19 cellular contexts compared by ENCODE assay signal in genomic region chr22:33984741-33985287, GRCh38.
DNase-seq lines count a peak whose midpoint lies in the region; ATAC-seq, FAIRE-seq and TF ChIP-seq lines count a peak whose summit lies in the region.
"Had no signal": no experiment of that assay in that cellular context is flagged by ENCODE, and none has a peak within 500 bp of the region (broad histone marks: within the 10 kb centered on the region; RNA-seq: fewer than 3 reads in every experiment).

No MANE protein-coding gene starts in this region.

- H3K27ac ChIP-seq in liver (ENCODE audit: low read depth in 1 of 2, low read length in 2 of 2) (no peak overlapping the region), HepG2 (ENCODE audit: extremely low read length, insufficient read depth, low read length) (no peak overlapping the region)
- H3K27ac ChIP-seq: Peyer's patch had no signal

- TF ChIP-seq RAD21 in liver (IDR thresholded peaks at IDR 0.05) (no peak), HepG2 (CRISPR knock-in tag; IDR thresholded peaks at IDR 0.05) (no peak)

- H3K27me3 ChIP-seq in liver (ENCODE audit: control insufficient read depth in 4 of 4, insufficient read depth in 4 of 4, low read length in 3 of 4) (no peaks in the 10 kb centered on the region), HepG2 (ENCODE audit: control insufficient read depth in 1 of 2, insufficient read depth in 2 of 2, low read length in 2 of 2) (peaks cover 0 to 3% of the 10 kb centered on the region in 2 experiments; a peak in 1 of 5 replicates)
- H3K27me3 ChIP-seq: Peyer's patch had no signal

- H3K36me3 ChIP-seq in liver (ENCODE audit: control insufficient read depth in 4 of 4, insufficient read depth in 3 of 4, low read depth in 1 of 4, low read length in 3 of 4): no peaks in the 10 kb centered on the region
- H3K36me3 ChIP-seq in HepG2 (replicated peaks in 1 of 2; ENCODE audit: control insufficient read depth in 1 of 2, insufficient read depth in 2 of 2, low read length in 2 of 2): no peaks in the 10 kb centered on the region
- H3K36me3 ChIP-seq: Peyer's patch had no signal

- in situ Hi-C loops in HepG2 (cut with HindIII; ENCODE audit: extremely low pct_ligation_motif_present, low pct_unique_long_range_greater_than_20kb): no loop called here

- H3K4me1 ChIP-seq in liver (ENCODE audit: control insufficient read depth in 4 of 4, insufficient read depth in 4 of 4, low read length in 3 of 4): peaks cover 1 to 20% (median 6%) of the 10 kb centered on the region in 4 donors
- H3K4me1 ChIP-seq in HepG2 (ENCODE audit: insufficient read depth, low read length): no peaks in the 10 kb centered on the region
- H3K4me1 ChIP-seq: Peyer's patch had no signal

- TF ChIP-seq EP300 in HepG2 (IDR thresholded peaks at IDR 0.05; ENCODE audit: low read depth in 2 of 2, low read length in 2 of 2) (no peak), HepG2 (CRISPR knock-in tag; IDR thresholded peaks at IDR 0.05; ENCODE audit: borderline replicate concordance) (no peak)

- no peak for FAIRE-seq in HepG2 (lab: Jason Lieb, UNC)

- 34% methylated on average over 6 of the region's 6 CpGs for WGBS in liver
- 37% methylated on average over 3 of the region's 6 CpGs for WGBS in HepG2 (ENCODE audit: low lambda C conversion rate)

- ATAC-seq in HepG2 (no peak), HG03280 (IDR thresholded peaks at IDR 0.05; ENCODE audit: unreplicated experiment) (no peak), GM19467 (IDR thresholded peaks at IDR 0.05; ENCODE audit: unreplicated experiment) (no peak)
- ATAC-seq: HCT116 had no signal

- H3K79me2 ChIP-seq in HepG2 (ENCODE audit: insufficient read depth, low read length): no peaks in the 10 kb centered on the region

- POLR2A ChIA-PET in HepG2 (lab: Yijun Ruan, JAX): no interaction called here

- CTCF ChIA-PET in HepG2 (lab: Yijun Ruan, JAX; ENCODE audit: low intra/inter-chr PET ratio, low total read pairs): no interaction called here

- H3K4me3 ChIP-seq in liver (ENCODE audit: low read depth in 1 of 3, low read length in 3 of 3) (no peak overlapping the region), HepG2 (replicated peaks in 1 of 3; ENCODE audit: insufficient read depth in 1 of 3, low read depth in 2 of 3, low read length in 3 of 3) (no peak overlapping the region)
- H3K4me3 ChIP-seq: Peyer's patch had no signal

- no TSS peak for BruUV-seq in HepG2 (replicated peaks; lab: Mats Ljungman, UMichigan)

- no peak for TF ChIP-seq POLR2A in HepG2 (IDR thresholded peaks at IDR 0.05; ENCODE audit: insufficient read depth in 1 of 2, low read depth in 2 of 2, low read length in 2 of 2)

- TF ChIP-seq CTCF in liver (IDR thresholded peaks at IDR 0.05; ENCODE audit: low read depth, low read length, missing input control): no peak
- TF ChIP-seq CTCF in HepG2 (CRISPR knock-in tag; IDR thresholded peaks at IDR 0.05): no peak

- DNase-seq in HepG2 (ENCODE audit: low spot score) (no peak), NCI-H524 treated with DMSO at 0.1 percent for 48 hours (lab: John Stamatoyannopoulos, UW) (peak; percentile 46), mucosa of gallbladder (ENCODE audit: low spot score) (peak; percentile 16), NCI-H446 (lab: John Stamatoyannopoulos, UW) (no peak)
- DNase-seq: CD4-positive, CD25-positive, alpha-beta regulatory T cell; DMS53; Kasumi-1; MV-4-11; NCI-H2081; NCI-H345; NCI-H82; OCI-M1; Peyer's patch; SK-N-SH; SW 1271 had no signal

- H3K9ac ChIP-seq in liver (ENCODE audit: low read depth in 1 of 2, low read length in 2 of 2) (no peak overlapping the region), HepG2 (ENCODE audit: insufficient read depth, low read depth, low read length) (no peak overlapping the region)
- H3K9ac ChIP-seq: SK-N-SH had no signal

- H3K4me2 ChIP-seq in HepG2 (ENCODE audit: low read depth, low read length): no peak overlapping the region
- H3K4me2 ChIP-seq: SK-N-SH had no signal

- no peaks in the 10 kb centered on the region for H4K20me1 ChIP-seq in HepG2 (ENCODE audit: insufficient read depth, low read length)

- H2AFZ ChIP-seq in HepG2 (ENCODE audit: low read length): no peak overlapping the region

- no peaks in the 10 kb centered on the region for H3K9me3 ChIP-seq in liver (ENCODE audit: control insufficient read depth in 4 of 4, low read length in 3 of 4)
- no peaks in the 10 kb centered on the region for H3K9me3 ChIP-seq in HepG2 (ENCODE audit: low read length)
- H3K9me3 ChIP-seq: Peyer's patch, SK-N-SH had no signal

- intact Hi-C loops in HepG2 (cut with micrococcal nuclease; ENCODE audit: unreplicated experiment): no loop called here

TF ChIP-seq in liver, 16 proteins besides CTCF, POLR2A, EP300 and RAD21 (continues in another document):
- peak in 1 of 2 donors; percentile 49 for TF ChIP-seq HNF4A (conservative IDR thresholded peaks at IDR 0.05)
- TF ChIP-seq MAX (IDR thresholded peaks at IDR 0.05): peak; percentile 30
- no peak for TF ChIP-seq ZBTB33 (IDR thresholded peaks at IDR 0.05)
- TF ChIP-seq JUND (IDR thresholded peaks at IDR 0.05): no peak
- TF ChIP-seq NR2F2 (IDR thresholded peaks at IDR 0.05): no peak
- no peak for TF ChIP-seq FOXA1 (IDR thresholded peaks at IDR 0.05)
- no peak for TF ChIP-seq FOXA2 (IDR thresholded peaks at IDR 0.05)
- TF ChIP-seq SP1 (IDR thresholded peaks at IDR 0.05): no peak
- TF ChIP-seq HNF4G (IDR thresholded peaks at IDR 0.05): no peak

TF ChIP-seq in HepG2, 621 proteins besides CTCF, POLR2A, EP300 and RAD21 (continues in another document):
- TF ChIP-seq PAX8 (CRISPR knock-in tag; IDR thresholded peaks at IDR 0.05; ENCODE audit: borderline replicate concordance) (no peak), RFX3 (CRISPR knock-in tag; IDR thresholded peaks at IDR 0.05) (no peak), ZNF232 (CRISPR knock-in tag; IDR thresholded peaks at IDR 0.05; ENCODE audit: borderline replicate concordance) (no peak), ZNF639 (CRISPR knock-in tag; conservative IDR thresholded peaks at IDR 0.05) (no peak), CREB3 (CRISPR knock-in tag; IDR thresholded peaks at IDR 0.05) (no peak), BCL3 (CRISPR knock-in tag; IDR thresholded peaks at IDR 0.05) (no peak), NCOA2 (CRISPR knock-in tag; IDR thresholded peaks at IDR 0.05) (no peak), DPF2 (CRISPR knock-in tag; IDR thresholded peaks at IDR 0.05; ENCODE audit: borderline replicate concordance, low read depth) (no peak), TSC22D2 (CRISPR knock-in tag; IDR thresholded peaks at IDR 0.05; ENCODE audit: borderline replicate concordance) (no peak), RFX5 (IDR thresholded peaks at IDR 0.05; ENCODE audit: low read depth, low read length) (no peak)

Comparison
In these comparisons a context has a peak if more than half of its experiments do, and no peak if none do; other contexts are left out.
1. DNase-seq: peak in NCI-H524 treated with DMSO at 0.1 percent for 48 hours (single experiment) and mucosa of gallbladder (single experiment); none in HepG2 (single experiment) and NCI-H446 (0 of 2).